Comparison of ENCODE assay signal across 4 cellular contexts in the genomic region with DNA sequence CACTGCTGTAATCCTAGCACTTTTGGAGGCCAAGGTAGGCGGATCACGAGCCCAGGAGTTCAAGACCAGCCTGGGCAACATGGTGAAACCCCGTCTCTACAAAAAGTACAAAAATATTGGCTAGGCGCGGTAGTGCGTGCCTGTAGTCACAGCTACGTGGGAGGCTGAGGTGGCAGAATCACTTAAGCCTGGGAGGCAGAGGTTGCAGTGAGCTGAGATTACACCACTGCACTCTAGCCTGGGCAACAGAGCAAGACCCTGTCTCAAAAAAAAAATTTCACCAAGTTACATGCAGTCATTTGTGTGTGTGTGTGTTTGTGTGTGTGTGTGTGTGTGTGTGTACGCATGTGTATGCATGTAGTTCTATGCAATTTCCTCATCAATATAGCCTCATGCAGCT. TPM values are rescaled to one million over a fixed set of nuclear protein-coding genes. Genes with fewer than 3 reads are reported as not detected.
DNase-seq lines count a peak whose midpoint lies in the region; ATAC-seq, FAIRE-seq and TF ChIP-seq lines count a peak whose summit lies in the region.
"Not testable (repeated sequence)": the region's sequence is repeated elsewhere in the genome, so short reads cannot be mapped to it uniquely, and the experiment has no call there.

No MANE protein-coding gene starts in this region.

- not testable (repeated sequence) for H3K4me2 ChIP-seq in K562 (ENCODE audit: insufficient read depth, low read length)

- CTCF ChIA-PET in HEK293 (lab: Yijun Ruan, JAX) = interaction anchor here (0.8 to 1.1 kb wide), 2 partner anchors 13 to 325 kb away, joined by 3 to 4 read pairs; no protein-coding TSS in a partner anchor
- CTCF ChIA-PET in WTC11 (lab: Charles Lee); K562 (lab: Yijun Ruan, JAX; ENCODE audit: low intra/inter-chr PET ratio): not testable (repeated sequence)

- H3K4me1 Mint-ChIP-seq in WTC11; stimulated activated naive B cell treated with anti-CD40 and anti-IgM and Interleukin-4, amounts not matched to agents 10 μg/mL and 1 μg/mL and 100 μg/mL, for 72 hours: not testable (repeated sequence)

- TF ChIP-seq RAD21 in K562 (CRISPR knock-in tag; conservative IDR thresholded peaks at IDR 0.05 in 1 of 2, IDR thresholded peaks at IDR 0.05 in 1 of 2) = not testable (repeated sequence)

- in situ Hi-C loops in K562 (cut with MboI) = not testable (repeated sequence)

- not testable (repeated sequence) for H3K36me3 Mint-ChIP-seq in WTC11; stimulated activated naive B cell treated with anti-CD40 and anti-IgM and Interleukin-4, amounts not matched to agents 10 μg/mL and 1 μg/mL and 100 μg/mL, for 72 hours

- not testable (repeated sequence) for TF ChIP-seq EP300 in K562 (IDR thresholded peaks at IDR 0.05; ENCODE audit: low read length)

- H3K9me3 Mint-ChIP-seq in WTC11; stimulated activated naive B cell treated with anti-CD40 and anti-IgM and Interleukin-4, amounts not matched to agents 10 μg/mL and 1 μg/mL and 100 μg/mL, for 72 hours: not testable (repeated sequence)

- not testable (repeated sequence) for FAIRE-seq in K562 (lab: Jason Lieb, UNC)

- TF ChIP-seq CTCF in HEK293 (tag by site-specific recombination; IDR thresholded peaks at IDR 0.05); WTC11 (IDR thresholded peaks at IDR 0.05); K562 (IDR thresholded peaks at IDR 0.05 in 2 of 3, conservative IDR thresholded peaks at IDR 0.05 in 1 of 3; ENCODE audit: insufficient read depth in 2 of 3, low read depth in 1 of 3, low read length in 3 of 3): not testable (repeated sequence)

- TF ChIP-seq POLR2A in K562 (conservative IDR thresholded peaks at IDR 0.05) = not testable (repeated sequence)

- not testable (repeated sequence) for H3K27ac Mint-ChIP-seq in WTC11
- H3K27ac Mint-ChIP-seq in stimulated activated naive B cell treated with anti-CD40 and anti-IgM and Interleukin-4, amounts not matched to agents 10 μg/mL and 1 μg/mL and 100 μg/mL, for 72 hours = peak overlapping the region; percentile 37

- H3K4me1 ChIP-seq in HEK293 (ENCODE audit: control insufficient read depth, insufficient read depth, low read length); K562 (replicated peaks in 1 of 2; ENCODE audit: control insufficient read depth in 2 of 2, insufficient read depth in 2 of 2, low read length in 2 of 2): not testable (repeated sequence)

- not testable (repeated sequence) for H3K9me1 ChIP-seq in K562 (ENCODE audit: control insufficient read depth, insufficient read depth, low read length)

- not testable (repeated sequence) for BruUV-seq in K562 (replicated peaks; lab: Mats Ljungman, UMichigan)

- not testable (repeated sequence) for H3K79me2 ChIP-seq in K562 (ENCODE audit: control insufficient read depth, insufficient read depth, low read length)

- H3K4me3 Mint-ChIP-seq in WTC11; stimulated activated naive B cell treated with anti-CD40 and anti-IgM and Interleukin-4, amounts not matched to agents 10 μg/mL and 1 μg/mL and 100 μg/mL, for 72 hours: not testable (repeated sequence)

- H3K4me3 ChIP-seq in HEK293 (ENCODE audit: low read depth, low read length); K562: not testable (repeated sequence)

- not testable (repeated sequence) for H3K36me3 ChIP-seq in HEK293 (ENCODE audit: control insufficient read depth in 2 of 2, insufficient read depth in 1 of 2, low read length in 2 of 2); K562 (ENCODE audit: control insufficient read depth, insufficient read depth, low read length)

- H3K27me3 ChIP-seq in K562 (ENCODE audit: control insufficient read depth in 2 of 2, insufficient read depth in 2 of 2, low read length in 2 of 2) = peaks cover 14 to 16% of the 10 kb centered on the region in 2 experiments

- H2AFZ ChIP-seq in K562 (ENCODE audit: low read depth, low read length) = not testable (repeated sequence)

- not testable (repeated sequence) for DNase-seq in WTC11 (ENCODE audit: low spot score); K562 (ENCODE audit: extremely low read depth in 1 of 4, low spot score in 3 of 4); stimulated activated naive B cell treated with anti-CD40 and anti-IgM and Interleukin-4, amounts not matched to agents 10 μg/mL and 1 μg/mL and 100 μg/mL, for 72 hours

- 16% methylated on average over 8 of the region's 8 CpGs for WGBS in K562 (ENCODE audit: insufficient coverage, low coverage, missing lambda C conversion rate)

- H4K20me1 ChIP-seq in K562 (replicated peaks; ENCODE audit: control insufficient read depth, insufficient read depth, low read length) = not testable (repeated sequence)

- H3K9ac ChIP-seq in K562 (ENCODE audit: insufficient read depth in 1 of 2, low read depth in 2 of 2, low read length in 2 of 2) = not testable (repeated sequence)

- intact Hi-C loops in K562 (cut with micrococcal nuclease) = not testable (repeated sequence)

- ATAC-seq in WTC11; K562; stimulated activated naive B cell treated with anti-CD40 and anti-IgM and Interleukin-4, amounts not matched to agents 10 μg/mL and 1 μg/mL and 100 μg/mL, for 72 hours (replicated peaks): not testable (repeated sequence)

- not testable (repeated sequence) for H3K27me3 Mint-ChIP-seq in WTC11 (ENCODE audit: low read depth); stimulated activated naive B cell treated with anti-CD40 and anti-IgM and Interleukin-4, amounts not matched to agents 10 μg/mL and 1 μg/mL and 100 μg/mL, for 72 hours

- POLR2A ChIA-PET in HEK293 (lab: Yijun Ruan, JAX); WTC11 (lab: Charles Lee): not testable (repeated sequence)
- POLR2A ChIA-PET in K562 (lab: Yijun Ruan, JAX) = interaction anchor here (0.6 kb wide), 1 partner anchor 211 kb away, joined by 3 read pairs; no protein-coding TSS in a partner anchor

- H3K27ac ChIP-seq in HEK293 (ENCODE audit: extremely low read depth, low read depth, low read length); K562 (ENCODE audit: extremely low read depth, low read depth, low read length): not testable (repeated sequence)

- H3K9me3 ChIP-seq in HEK293 (ENCODE audit: control insufficient read depth, insufficient read depth, low read depth, low read length); K562 (replicated peaks; ENCODE audit: control insufficient read depth, insufficient read depth, low read depth, low read length): not testable (repeated sequence)

TF ChIP-seq in HEK293, 187 proteins besides CTCF, POLR2A, EP300 and RAD21 (continues in another document):
- peak; percentile 65; the same call in 1 of the 2 replicates for TF ChIP-seq ZNF121 (tag by site-specific recombination; IDR thresholded peaks at IDR 0.05)

TF ChIP-seq in WTC11, 78 proteins besides CTCF, POLR2A, EP300 and RAD21:
- TF ChIP-seq ZNF121 (CRISPR knock-in tag; IDR thresholded peaks at IDR 0.05) = peak; percentile 79

TF ChIP-seq in K562, 482 proteins besides CTCF, POLR2A, EP300 and RAD21:
- TF ChIP-seq ZNF121 (CRISPR knock-in tag; conservative IDR thresholded peaks at IDR 0.05) = peak; percentile 27; the same call in 1 of the 2 replicates
TF ChIP-seq in K562: peak in this region for 1; not testable (repeated sequence) for 481.

RNA-seq across cellular contexts. Expression of a gene that starts 14.9 kb away (rescaled TPM):
- total RNA-seq in WTC11 (2021) = 61.5 to 67.0 TPM (median 66.4 TPM) in 3 replicates
- 110 and 219 TPM in 2 replicates for total RNA-seq in K562 (2011; cell fraction: chromatin; rRNA removed; ENCODE audit: low replicate concordance)
- total RNA-seq in K562 (2011; cell fraction: nucleolus; rRNA removed) = 45.7 and 68.9 TPM in 2 replicates
- total RNA-seq in K562 (2011; cell fraction: nucleoplasm; rRNA removed) = 71.0 and 71.3 TPM in 2 replicates
- 61.1 and 67.6 TPM in 2 replicates for total RNA-seq in K562 (2014; rRNA removed)
- total RNA-seq in K562 (2014; rRNA removed; fragmentation: Illumina TruSeq; extraction: Trizol) = 129 and 143 TPM in 2 replicates
- 113 and 129 TPM in 2 replicates for total RNA-seq in K562 (2015; rRNA removed; fragmentation: Illumina TruSeq; extraction: Trizol)
- total RNA-seq in K562 (2021) = 88.7 and 98.9 TPM in 2 replicates
- polyA plus RNA-seq in K562 (2011; rRNA removed) = 87.8 and 121 TPM in 2 replicates
- 21.3 and 32.5 TPM in 2 replicates for polyA plus RNA-seq in K562 (2011; cell fraction: cytosol; rRNA removed)
- polyA plus RNA-seq in K562 (2011; cell fraction: nucleus; rRNA removed) = 42.5 and 60.9 TPM in 2 replicates
- polyA plus RNA-seq in K562 (2012) = 46.1 and 72.4 TPM in 2 replicates
- 87.1 and 107 TPM in 2 replicates for polyA plus RNA-seq in K562 (2014; fragmentation: Illumina TruSeq; extraction: Trizol)
- 100 to 1,000 TPM; 130 to 175 TPM for polyA plus RNA-seq in K562 (2014; fragmentation: Nextera tagmentation; extraction: Ambion mirVana)
- polyA plus RNA-seq in K562 (2014; rRNA removed) = 72.2 and 75.6 TPM in 2 replicates
- 121 and 123 TPM in 2 replicates for polyA minus RNA-seq in K562 (2011; rRNA and poly(A)+ RNA removed)
- polyA minus RNA-seq in K562 (2011; cell fraction: cytosol; rRNA and poly(A)+ RNA removed) = 129 and 148 TPM in 2 replicates
- 51.0 and 77.2 TPM in 2 replicates for polyA minus RNA-seq in K562 (2011; cell fraction: nucleus; rRNA and poly(A)+ RNA removed)
